32 cellular contexts compared by ENCODE assay signal in genomic region chr11:17763244-17763643, GRCh38. TPM values are rescaled to one million over a fixed set of nuclear protein-coding genes. Genes with fewer than 3 reads are reported as not detected.
DNase-seq lines count a peak whose midpoint lies in the region; ATAC-seq, FAIRE-seq and TF ChIP-seq lines count a peak whose summit lies in the region.
"Had no signal": no experiment of that assay in that cellular context is flagged by ENCODE, and none has a peak within 500 bp of the region (broad histone marks: within the 10 kb centered on the region; RNA-seq: fewer than 3 reads in every experiment).

No MANE protein-coding gene starts in this region.

- ATAC-seq in Right ventricle myocardium superior (ENCODE audit: poor library complexity): no peak
- ATAC-seq in left ventricle myocardium superior: no peak
- no peak for ATAC-seq in HG03039 (IDR thresholded peaks at IDR 0.05; ENCODE audit: unreplicated experiment)
- ATAC-seq in GM21526 (IDR thresholded peaks at IDR 0.05; ENCODE audit: low FRiP score, unreplicated experiment): no peak

- no peak overlapping the region for H3K27ac ChIP-seq in kidney (ENCODE audit: low read depth in 2 of 2, low read length in 2 of 2)
- H3K27ac ChIP-seq: BLaER1 had no signal

- H3K9me3 Mint-ChIP-seq in chondrocyte (ENCODE audit: low read depth): peaks cover 12% of the 10 kb centered on the region
- no peaks in the 10 kb centered on the region for H3K9me3 Mint-ChIP-seq in activated T-helper 1 cell treated with anti-CD3 and anti-CD28 coated beads, Interleukin-12 subunit alpha, Interleukin-12 subunit beta, Interleukin-2, Interleukin-4 antibody, amounts not matched to agents 30 ng/mL and 10 ng/mL and 1 ng/mL, durations not matched to agents 14 hours and 24 hours and 36 hours
- H3K9me3 Mint-ChIP-seq: CD14-positive monocyte; CD4-positive, alpha-beta memory T cell; CD4-positive, CD25-positive, alpha-beta regulatory T cell; CD8-positive, alpha-beta memory T cell had no signal

- H3K4me3 Mint-ChIP-seq in chondrocyte (ENCODE audit: unreplicated experiment): no peak overlapping the region
- no peak overlapping the region for H3K4me3 Mint-ChIP-seq in activated T-helper 1 cell treated with anti-CD3 and anti-CD28 coated beads, Interleukin-12 subunit alpha, Interleukin-12 subunit beta, Interleukin-2, Interleukin-4 antibody, amounts not matched to agents 30 ng/mL and 10 ng/mL and 1 ng/mL, durations not matched to agents 14 hours and 24 hours and 36 hours
- H3K4me3 Mint-ChIP-seq: CD14-positive monocyte; CD4-positive, alpha-beta memory T cell had no signal

- H3K4me1 Mint-ChIP-seq in chondrocyte (ENCODE audit: low read depth): no peaks in the 10 kb centered on the region
- no peaks in the 10 kb centered on the region for H3K4me1 Mint-ChIP-seq in activated T-helper 1 cell treated with anti-CD3 and anti-CD28 coated beads, Interleukin-12 subunit alpha, Interleukin-12 subunit beta, Interleukin-2, Interleukin-4 antibody, amounts not matched to agents 30 ng/mL and 10 ng/mL and 1 ng/mL, durations not matched to agents 14 hours and 24 hours and 36 hours (ENCODE audit: low read depth)
- H3K4me1 Mint-ChIP-seq: CD14-positive monocyte; CD4-positive, alpha-beta memory T cell; CD4-positive, CD25-positive, alpha-beta regulatory T cell; CD8-positive, alpha-beta memory T cell had no signal

- H3K27ac Mint-ChIP-seq in chondrocyte (ENCODE audit: unreplicated experiment): no peak overlapping the region
- H3K27ac Mint-ChIP-seq in activated T-helper 1 cell treated with anti-CD3 and anti-CD28 coated beads, Interleukin-12 subunit alpha, Interleukin-12 subunit beta, Interleukin-2, Interleukin-4 antibody, amounts not matched to agents 30 ng/mL and 10 ng/mL and 1 ng/mL, durations not matched to agents 14 hours and 24 hours and 36 hours: no peak overlapping the region
- H3K27ac Mint-ChIP-seq: CD14-positive monocyte; CD4-positive, alpha-beta memory T cell; CD4-positive, CD25-positive, alpha-beta regulatory T cell; CD8-positive, alpha-beta memory T cell had no signal

- H3K9ac ChIP-seq in kidney (ENCODE audit: low read length in 2 of 2): no peak overlapping the region
- H3K9ac ChIP-seq: BLaER1 had no signal

- H3K4me3 ChIP-seq in kidney (ENCODE audit: low read length in 2 of 2): no peak overlapping the region
- H3K4me3 ChIP-seq: BLaER1, GM12878 had no signal

- DNase-seq in Right ventricle myocardium superior (peak; percentile 15), left ventricle myocardium superior (no peak), chondrocyte (ENCODE audit: low spot score) (peak; percentile 79), kidney (peak; percentile 57)
- DNase-seq in activated T-helper 1 cell treated with anti-CD3 and anti-CD28 coated beads, Interleukin-12 subunit alpha, Interleukin-12 subunit beta, Interleukin-2, Interleukin-4 antibody, amounts not matched to agents 30 ng/mL and 10 ng/mL and 1 ng/mL, durations not matched to agents 14 hours and 24 hours and 36 hours (ENCODE audit: low spot score): no peak
- DNase-seq: 8988T; ACHN; BE2C; C1 segment of cervical spinal cord; CD4-positive, alpha-beta memory T cell; CD4-positive, CD25-positive, alpha-beta regulatory T cell; CD8-positive, alpha-beta memory T cell; COR-L47; DMS 273 treated with DMSO at 0.1 percent for 48 hours; DMS153; DMS53; DMS79; DND-41; EL; GDM1 had no signal

- no peaks in the 10 kb centered on the region for H3K4me1 ChIP-seq in kidney (ENCODE audit: control insufficient read depth in 1 of 2, insufficient read depth in 1 of 2, low read depth in 1 of 2, low read length in 2 of 2)

- no peaks in the 10 kb centered on the region for H3K9me3 ChIP-seq in kidney (ENCODE audit: control insufficient read depth in 1 of 2, low read length in 2 of 2)
- H3K9me3 ChIP-seq: BE2C had no signal

- intact Hi-C loops in Right ventricle myocardium superior (cut with DNase I): no loop called here
- intact Hi-C loops in left ventricle myocardium superior (cut with micrococcal nuclease): loop anchor here (10.0 kb wide), 1 partner anchor 212 kb away; no protein-coding TSS in a partner anchor
- intact Hi-C loops in kidney (cut with DNase I): no loop called here
- intact Hi-C loops in activated T-helper 1 cell treated with anti-CD3 and anti-CD28 coated beads, Interleukin-12 subunit alpha, Interleukin-12 subunit beta, Interleukin-2, Interleukin-4 antibody, amounts not matched to agents 30 ng/mL and 10 ng/mL and 1 ng/mL, durations not matched to agents 14 hours and 24 hours and 36 hours (cut with micrococcal nuclease): no loop called here

- H3K36me3 Mint-ChIP-seq in chondrocyte (ENCODE audit: low read depth): peaks cover under 1% of the 10 kb centered on the region
- no peaks in the 10 kb centered on the region for H3K36me3 Mint-ChIP-seq in activated T-helper 1 cell treated with anti-CD3 and anti-CD28 coated beads, Interleukin-12 subunit alpha, Interleukin-12 subunit beta, Interleukin-2, Interleukin-4 antibody, amounts not matched to agents 30 ng/mL and 10 ng/mL and 1 ng/mL, durations not matched to agents 14 hours and 24 hours and 36 hours (ENCODE audit: low read depth)
- H3K36me3 Mint-ChIP-seq: CD14-positive monocyte; CD4-positive, alpha-beta memory T cell; CD4-positive, CD25-positive, alpha-beta regulatory T cell; CD8-positive, alpha-beta memory T cell had no signal

- no peak for FAIRE-seq in kidney (lab: Jason Lieb, UNC)
- FAIRE-seq: A204.1, GM12878, GM12892, GM18507 had no signal

- no peak for TF ChIP-seq CTCF in chondrocyte (IDR thresholded peaks at IDR 0.05)
- TF ChIP-seq CTCF in kidney (IDR thresholded peaks at IDR 0.05; ENCODE audit: borderline replicate concordance, extremely low read depth, insufficient read depth): no peak

- no peaks in the 10 kb centered on the region for H3K36me3 ChIP-seq in kidney (ENCODE audit: control insufficient read depth in 1 of 2, insufficient read depth in 2 of 2, low read length in 2 of 2)
- H3K36me3 ChIP-seq: BE2C, BLaER1 had no signal

- peaks cover 16% of the 10 kb centered on the region for H3K27me3 Mint-ChIP-seq in chondrocyte (ENCODE audit: low read depth)
- H3K27me3 Mint-ChIP-seq in activated T-helper 1 cell treated with anti-CD3 and anti-CD28 coated beads, Interleukin-12 subunit alpha, Interleukin-12 subunit beta, Interleukin-2, Interleukin-4 antibody, amounts not matched to agents 30 ng/mL and 10 ng/mL and 1 ng/mL, durations not matched to agents 14 hours and 24 hours and 36 hours (ENCODE audit: insufficient read depth): no peaks in the 10 kb centered on the region
- H3K27me3 Mint-ChIP-seq: CD4-positive, CD25-positive, alpha-beta regulatory T cell had no signal

RNA-seq across cellular contexts. Expression of gene KCNC1, which starts 28.7 kb away (rescaled TPM):
- total RNA-seq in Right ventricle myocardium superior (not detected), left ventricle myocardium superior (not detected), chondrocyte (0.07 to 0.20 TPM in 2 of 3 replicates, not detected in the other), kidney (0.03 TPM)
- not detected for polyA plus RNA-seq in kidney (ENCODE audit: insufficient read depth, low read depth, low replicate concordance)
- total RNA-seq in activated T-helper 1 cell treated with anti-CD3 and anti-CD28 coated beads, Interleukin-12 subunit alpha, Interleukin-12 subunit beta, Interleukin-2, Interleukin-4 antibody, amounts not matched to agents 30 ng/mL and 10 ng/mL and 1 ng/mL, durations not matched to agents 14 hours and 24 hours and 36 hours: not detected in 2 replicates
- total RNA-seq: CD4-positive, alpha-beta memory T cell; CD4-positive, CD25-positive, alpha-beta regulatory T cell; CD8-positive, alpha-beta memory T cell; GM12878 had no signal
- polyA plus RNA-seq: AG04450; CD14-positive monocyte; CD8-positive, alpha-beta memory T cell had no signal

RNA-seq across cellular contexts. Expression of gene MYOD1, which starts 43.9 kb away (rescaled TPM):
- total RNA-seq in Right ventricle myocardium superior (not detected), left ventricle myocardium superior (not detected), chondrocyte (not detected in 3 replicates), kidney (not detected)
- not detected for polyA plus RNA-seq in kidney (ENCODE audit: insufficient read depth, low read depth, low replicate concordance)
- total RNA-seq in activated T-helper 1 cell treated with anti-CD3 and anti-CD28 coated beads, Interleukin-12 subunit alpha, Interleukin-12 subunit beta, Interleukin-2, Interleukin-4 antibody, amounts not matched to agents 30 ng/mL and 10 ng/mL and 1 ng/mL, durations not matched to agents 14 hours and 24 hours and 36 hours: not detected in 2 replicates
- total RNA-seq: A673; CD4-positive, alpha-beta memory T cell; CD4-positive, CD25-positive, alpha-beta regulatory T cell; CD8-positive, alpha-beta memory T cell; Daoy; G401; GM12878 had no signal
- polyA plus RNA-seq: AG04450; CD14-positive monocyte; CD4-positive, alpha-beta memory T cell; CD4-positive, CD25-positive, alpha-beta regulatory T cell; CD8-positive, alpha-beta memory T cell; GM12878 had no signal

Comparison
In these comparisons a context has a peak if more than half of its experiments do, and no peak if none do; other contexts are left out.
1. DNase-seq: peak in Right ventricle myocardium superior (single experiment), chondrocyte (single experiment) and kidney (single experiment); none in left ventricle myocardium superior (single experiment) and activated T-helper 1 cell treated with anti-CD3 and anti-CD28 coated beads, Interleukin-12 subunit alpha, Interleukin-12 subunit beta, Interleukin-2, Interleukin-4 antibody, amounts not matched to agents 30 ng/mL and 10 ng/mL and 1 ng/mL, durations not matched to agents 14 hours and 24 hours and 36 hours (single experiment).